9 cellular contexts compared by ENCODE assay signal in genomic region chr12:75509621-75510020, GRCh38. TPM values are rescaled to one million over a fixed set of nuclear protein-coding genes. Genes with fewer than 3 reads are reported as not detected.
A peak's percentile ranks its signal among the peaks of the same experiment; 100 is the strongest.
DNase-seq lines count a peak whose midpoint lies in the region; ATAC-seq and TF ChIP-seq lines count a peak whose summit lies in the region.
"Had no signal": no experiment of that assay in that cellular context is flagged by ENCODE, and none has a peak within 500 bp of the region (broad histone marks: within the 10 kb centered on the region; RNA-seq: fewer than 3 reads in every experiment).

No MANE protein-coding gene starts in this region.

- TF ChIP-seq EP300 in gastroesophageal sphincter (IDR thresholded peaks at IDR 0.05): no peak

- peak overlapping the region; percentile 97 for H3K4me3 Mint-ChIP-seq in activated naive CD4-positive, alpha-beta T cell treated with anti-CD3 and anti-CD28 coated beads, Interleukin-2, amount 10 ng/mL, durations not matched to agents 7 days and 5 days

- no peak for DNase-seq in activated naive CD4-positive, alpha-beta T cell treated with anti-CD3 and anti-CD28 coated beads, Interleukin-2, amount 10 ng/mL, durations not matched to agents 7 days and 5 days
- no peak for DNase-seq in activated naive CD4-positive, alpha-beta T cell (lab: John Stamatoyannopoulos, UW)
- DNase-seq in RKO (ENCODE audit: low spot score) (peak; percentile 74), epithelial cell of proximal tubule (ENCODE audit: low read depth) (no peak), smooth muscle cell (lab: John Stamatoyannopoulos, UW; ENCODE audit: unreplicated experiment) (no peak), gastrocnemius medialis (no peak)
- DNase-seq: left lung had no signal

- no peak overlapping the region for H3K27ac Mint-ChIP-seq in activated naive CD4-positive, alpha-beta T cell treated with anti-CD3 and anti-CD28 coated beads, Interleukin-2, amount 10 ng/mL, durations not matched to agents 7 days and 5 days

- H3K4me1 Mint-ChIP-seq in activated naive CD4-positive, alpha-beta T cell treated with anti-CD3 and anti-CD28 coated beads, Interleukin-2, amount 10 ng/mL, durations not matched to agents 7 days and 5 days: peaks cover 37% of the 10 kb centered on the region

- H3K27me3 Mint-ChIP-seq in activated naive CD4-positive, alpha-beta T cell treated with anti-CD3 and anti-CD28 coated beads, Interleukin-2, amount 10 ng/mL, durations not matched to agents 7 days and 5 days: no peaks in the 10 kb centered on the region

- CTCF ChIA-PET in activated naive CD4-positive, alpha-beta T cell treated with anti-CD3 and anti-CD28 coated beads, Interleukin-2, amount 10 ng/mL, durations not matched to agents 7 days and 5 days (lab: Charles Lee): interaction anchor here (3.7 kb wide), 1 partner anchor 24 kb away, joined by 35 read pairs; no protein-coding TSS in a partner anchor

- no peaks in the 10 kb centered on the region for H4K20me1 ChIP-seq in smooth muscle cell (ENCODE audit: low read depth)

- TF ChIP-seq POLR2A in gastroesophageal sphincter (IDR thresholded peaks at IDR 0.05) (no peak), gastrocnemius medialis (IDR thresholded peaks at IDR 0.05) (no peak)

- in situ Hi-C loops in gastrocnemius medialis (cut with MboI; ENCODE audit: low sequenced_read_pairs in 4 of 4): loop anchor here in 3 of 4 donors (10.0 to 25.0 kb wide), 3 partner anchors 175 to 1253 kb away; partner anchors contain the start of genes CAPS2 (in 2 of the 3), GLIPR1L1 (in 2 of the 3) and ZDHHC17 (in 1 of the 3)

- H3K9ac ChIP-seq in smooth muscle cell (ENCODE audit: low read depth): no peak overlapping the region

- H3K36me3 ChIP-seq in smooth muscle cell (ENCODE audit: low read depth) (no peaks in the 10 kb centered on the region), gastroesophageal sphincter (peaks cover 0 to 25% of the 10 kb centered on the region in 2 donors), gastrocnemius medialis (peaks cover 0 to 22% of the 10 kb centered on the region in 2 donors)

- H3K9me3 ChIP-seq in smooth muscle cell (replicated peaks; ENCODE audit: low read depth) (no peaks in the 10 kb centered on the region), gastroesophageal sphincter (no peaks in the 10 kb centered on the region), gastrocnemius medialis (no peaks in the 10 kb centered on the region)
- H3K9me3 ChIP-seq: left lung had no signal

- H3K27ac ChIP-seq in smooth muscle cell (ENCODE audit: low read depth) (peak overlapping the region; percentile 74), gastroesophageal sphincter (no peak overlapping the region), gastrocnemius medialis (no peak overlapping the region)
- H3K27ac ChIP-seq: left lung had no signal

- WGBS in smooth muscle cell (ENCODE audit: low lambda C conversion rate): 64% methylated on average over 4 of the region's 4 CpGs
- 53 to 66% methylated on average over 3 to 4 of the region's 4 CpGs for WGBS in gastroesophageal sphincter (ENCODE audit: low coverage in 1 of 2), 2 donors

- intact Hi-C loops in gastrocnemius medialis (cut with DNase I; ENCODE audit: low total_unique reads): loop anchor here (5.0 kb wide), 1 partner anchor 523 kb away; the partner anchor contains the start of gene PHLDA1

- ATAC-seq in gastroesophageal sphincter: no peak
- no peak for ATAC-seq in GM21825 (IDR thresholded peaks at IDR 0.05; ENCODE audit: unreplicated experiment)
- no peak for ATAC-seq in gastrocnemius medialis
- ATAC-seq: left lung had no signal

- H3K4me2 ChIP-seq in smooth muscle cell: peak overlapping the region; percentile 89

- TF ChIP-seq CTCF in epithelial cell of proximal tubule (conservative IDR thresholded peaks at IDR 0.05; ENCODE audit: low read depth, low read length) (no peak), smooth muscle cell (IDR thresholded peaks at IDR 0.05; ENCODE audit: borderline replicate concordance, insufficient read depth, poor library complexity, severe bottlenecking) (no peak), gastroesophageal sphincter (IDR thresholded peaks at IDR 0.05) (no peak), gastrocnemius medialis (IDR thresholded peaks at IDR 0.05 in 4 of 5, conservative IDR thresholded peaks at IDR 0.05 in 1 of 5) (no peak)

- peaks cover 45% of the 10 kb centered on the region for H3K79me2 ChIP-seq in smooth muscle cell (ENCODE audit: low read depth)

- H3K27me3 ChIP-seq in smooth muscle cell (ENCODE audit: low read depth): no peaks in the 10 kb centered on the region
- H3K27me3 ChIP-seq in gastroesophageal sphincter: no peaks in the 10 kb centered on the region
- H3K27me3 ChIP-seq in gastrocnemius medialis: no peaks in the 10 kb centered on the region
- H3K27me3 ChIP-seq: left lung had no signal

- H3K36me3 Mint-ChIP-seq in activated naive CD4-positive, alpha-beta T cell treated with anti-CD3 and anti-CD28 coated beads, Interleukin-2, amount 10 ng/mL, durations not matched to agents 7 days and 5 days: peaks cover 23% of the 10 kb centered on the region

- no peaks in the 10 kb centered on the region for H3F3A ChIP-seq in smooth muscle cell (ENCODE audit: low read depth)

- no peak overlapping the region for H2AFZ ChIP-seq in smooth muscle cell (ENCODE audit: low read depth)

- peaks cover 2% of the 10 kb centered on the region for H3K9me3 Mint-ChIP-seq in activated naive CD4-positive, alpha-beta T cell treated with anti-CD3 and anti-CD28 coated beads, Interleukin-2, amount 10 ng/mL, durations not matched to agents 7 days and 5 days

- H3K4me1 ChIP-seq in smooth muscle cell (ENCODE audit: low read depth) (peaks cover 10% of the 10 kb centered on the region), gastroesophageal sphincter (peaks cover 9 to 32% (median 14%) of the 10 kb centered on the region in 3 donors), gastrocnemius medialis (peaks cover 26 to 35% of the 10 kb centered on the region in 2 donors)

- H3K4me3 ChIP-seq in epithelial cell of proximal tubule (ENCODE audit: low read depth, low read length) (peak overlapping the region; percentile 78), smooth muscle cell (peak overlapping the region; percentile 86), gastroesophageal sphincter (no peak overlapping the region), gastrocnemius medialis (no peak overlapping the region)

RNA-seq across cellular contexts. Expression of gene KRR1, which starts 1.8 kb away (rescaled TPM):
- total RNA-seq in epithelial cell of proximal tubule: 20.1 and 42.0 TPM in 2 replicates
- total RNA-seq in smooth muscle cell: 44.1 and 48.9 TPM in 2 replicates
- polyA plus RNA-seq in smooth muscle cell: 26.2 and 45.0 TPM in 2 replicates
- total RNA-seq in gastroesophageal sphincter: 10 to 100 TPM; 33.0 to 46.2 (median 36.6) TPM
- 10 to 100 TPM; 26.8 to 43.1 (median 34.8) TPM for total RNA-seq in gastrocnemius medialis

RNA-seq across cellular contexts. Expression of gene GLIPR1, which starts 29.1 kb away (rescaled TPM):
- total RNA-seq in epithelial cell of proximal tubule: 39.6 and 50.4 TPM in 2 replicates
- total RNA-seq in smooth muscle cell: 199 and 231 TPM in 2 replicates
- polyA plus RNA-seq in smooth muscle cell: 158 and 200 TPM in 2 replicates
- total RNA-seq in gastroesophageal sphincter: 10 to 100 TPM; 20.3 to 32.6 (median 29.1) TPM
- total RNA-seq in gastrocnemius medialis: 1 to 10 TPM; 1.1 to 5.6 (median 2.8) TPM

Comparison
In these comparisons a context has a peak if more than half of its experiments do, and no peak if none do; other contexts are left out.
1. H3K4me3 ChIP-seq: peak in epithelial cell of proximal tubule (single experiment) and smooth muscle cell (single experiment); none in gastroesophageal sphincter (0 of 2) and gastrocnemius medialis (0 of 4).